In the genomic region with DNA sequence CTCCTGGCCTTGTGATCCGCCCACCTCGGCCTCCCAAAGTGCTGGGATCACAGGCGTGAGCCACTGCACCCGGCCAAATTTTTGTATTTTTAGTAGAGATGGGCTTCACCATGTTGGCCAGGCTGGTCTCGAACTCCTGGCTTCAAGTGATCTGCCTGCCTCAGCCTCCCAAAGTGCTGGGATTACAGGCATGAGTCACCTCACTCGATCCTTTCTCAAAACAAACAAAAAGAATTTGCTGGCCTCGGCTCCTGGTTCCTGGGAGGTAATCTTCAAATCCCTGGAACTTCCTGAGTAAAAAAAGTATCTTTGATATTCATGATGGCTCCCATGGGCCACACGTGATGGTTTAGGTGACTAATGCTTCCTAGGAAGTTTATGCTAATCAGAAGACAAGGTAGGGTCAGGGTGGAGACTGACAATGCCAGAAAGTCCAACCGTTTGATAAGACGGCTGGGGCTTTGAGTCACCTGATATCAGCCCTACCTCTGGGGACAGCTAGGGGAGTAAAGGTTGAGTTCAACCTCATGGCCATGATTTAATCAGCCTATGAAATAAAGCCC, we compare ENCODE assay signal across 8 cellular contexts.
DNase-seq lines count a peak whose midpoint lies in the region; TF ChIP-seq lines count a peak whose summit lies in the region.
"Not testable (repeated sequence)": the region's sequence is repeated elsewhere in the genome, so short reads cannot be mapped to it uniquely, and the experiment has no call there.

No MANE protein-coding gene starts in this region.

- H3K4me1 ChIP-seq in SJSA1 (replicated peaks), result peaks cover 34% of the 10 kb centered on the region
- not testable (repeated sequence) for H3K4me1 ChIP-seq in fibroblast of lung (ENCODE audit: control insufficient read depth, extremely low read depth, insufficient read depth, low read length)

- H3K9me3 ChIP-seq in SJSA1 (replicated peaks); fibroblast of lung (ENCODE audit: control insufficient read depth, insufficient read depth, low read depth, low read length): not testable (repeated sequence)

- H3K4me2 ChIP-seq in fibroblast of lung (ENCODE audit: extremely low read depth, insufficient read depth, low read length), result not testable (repeated sequence)

- peak; percentile 93 for DNase-seq in Caki2 (ENCODE audit: low read depth)
- DNase-seq in H7, result peak; percentile 72
- peak; percentile 58 for DNase-seq in LHCN-M2 (ENCODE audit: low read depth)
- DNase-seq in SJSA1 (ENCODE audit: low read depth in 1 of 2, low spot score in 2 of 2), result peak; percentile 78 to 83
- DNase-seq in astrocyte of the spinal cord (ENCODE audit: low read depth, low spot score), result peak; percentile 56
- DNase-seq in fibroblast of lung (ENCODE audit: low read depth in 2 of 2), result peak; percentile 30 to 81
- peak; percentile 51 for DNase-seq in iPS-NIHi7 (ENCODE audit: extremely low spot score)
- peak; percentile 68 for DNase-seq in renal cortical epithelial cell (ENCODE audit: low read depth)

- H2AFZ ChIP-seq in fibroblast of lung (ENCODE audit: low read length), result not testable (repeated sequence)

- not testable (repeated sequence) for H3K9ac ChIP-seq in fibroblast of lung (ENCODE audit: insufficient read depth, low read length)

- peak overlapping the region; percentile 69 for H3K27ac ChIP-seq in SJSA1
- H3K27ac ChIP-seq in fibroblast of lung (ENCODE audit: insufficient read depth, low read length), result not testable (repeated sequence)

- not testable (repeated sequence) for H3K36me3 ChIP-seq in H7 (replicated peaks; ENCODE audit: control insufficient read depth, insufficient read depth, low read length); SJSA1; fibroblast of lung (ENCODE audit: control insufficient read depth, insufficient read depth, low read length)

- in situ Hi-C loops in Caki2 (cut with HindIII; ENCODE audit: low pct_unique_long_range_greater_than_20kb, low sequenced_read_pairs); astrocyte of the spinal cord (cut with HindIII; ENCODE audit: low sequenced_read_pairs): not testable (repeated sequence)

- not testable (repeated sequence) for H3K27me3 ChIP-seq in H7 (ENCODE audit: control insufficient read depth, insufficient read depth, low read length); SJSA1 (replicated peaks); fibroblast of lung (ENCODE audit: control insufficient read depth, insufficient read depth, low read length)

- H3K4me3 ChIP-seq in H7 (ENCODE audit: insufficient read depth, low read depth, low read length); SJSA1; astrocyte of the spinal cord (ENCODE audit: low read depth, low read length); fibroblast of lung (replicated peaks in 1 of 4; ENCODE audit: control extremely low read depth in 1 of 4, insufficient read depth in 1 of 4, low read depth in 3 of 4, low read length in 4 of 4): not testable (repeated sequence)

- H3K79me2 ChIP-seq in fibroblast of lung (ENCODE audit: control insufficient read depth, insufficient read depth, low read length), result not testable (repeated sequence)

- not testable (repeated sequence) for H4K20me1 ChIP-seq in fibroblast of lung (ENCODE audit: control insufficient read depth, extremely low read depth, insufficient read depth, low read length)

- TF ChIP-seq CTCF in astrocyte of the spinal cord (IDR thresholded peaks at IDR 0.05; ENCODE audit: low read depth, low read length); fibroblast of lung (conservative IDR thresholded peaks at IDR 0.05 in 1 of 2, IDR thresholded peaks at IDR 0.05 in 1 of 2; ENCODE audit: low read depth in 1 of 2, low read length in 2 of 2): not testable (repeated sequence)
